ENCODE assay signal across 8 cellular contexts in the genomic region with DNA sequence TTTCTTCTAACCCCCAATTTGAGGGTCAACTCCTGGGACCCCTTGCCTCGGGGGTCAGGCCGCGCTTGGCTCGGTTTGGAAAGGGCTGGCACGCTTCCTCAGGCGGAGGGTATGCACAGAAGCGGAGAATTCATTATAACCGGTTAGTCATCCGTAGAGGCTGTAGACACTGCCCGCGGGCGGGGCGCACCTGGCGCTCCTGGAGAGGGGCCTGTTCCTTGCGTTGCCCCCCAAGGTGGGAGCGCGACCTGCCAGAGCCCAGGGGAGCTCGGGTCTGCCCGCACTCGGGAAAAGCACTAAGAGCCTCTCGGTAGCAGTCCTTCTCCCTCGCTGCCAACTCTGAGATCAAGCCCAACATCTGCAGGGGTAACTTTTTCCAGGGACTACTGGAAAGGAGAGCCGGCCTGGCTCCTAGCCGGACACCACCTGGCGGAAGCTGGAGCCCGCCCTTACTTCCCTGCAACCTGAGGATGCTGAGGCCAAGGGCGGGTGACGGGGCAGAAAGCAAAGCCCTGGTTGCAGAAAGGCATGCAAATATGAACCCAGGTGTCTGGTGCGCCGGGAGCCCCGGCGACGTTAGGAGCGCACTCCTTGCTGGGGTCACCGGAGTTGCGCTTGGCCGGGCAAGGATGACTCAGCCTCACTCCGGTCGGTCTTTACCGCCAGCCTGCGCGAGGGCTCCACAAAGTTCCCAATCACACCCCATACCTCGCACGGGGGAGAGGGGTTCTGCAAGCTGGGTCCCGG. TPM values are rescaled to one million over a fixed set of nuclear protein-coding genes. Genes with fewer than 3 reads are reported as not detected.
A peak's percentile ranks its signal among the peaks of the same experiment; 100 is the strongest.
DNase-seq lines count a peak whose midpoint lies in the region; ATAC-seq and TF ChIP-seq lines count a peak whose summit lies in the region.

No MANE protein-coding gene starts in this region.

- peak; percentile 32 for DNase-seq in DMS79 treated with DMSO at 0.1 percent for 48 hours (lab: John Stamatoyannopoulos, UW)
- peak; percentile 69 for DNase-seq in H9
- DNase-seq in RPMI7951 (ENCODE audit: low read depth): peak; percentile 20
- DNase-seq in kidney glomerular epithelial cell (lab: John Stamatoyannopoulos, UW): peak; percentile 57
- no peak for DNase-seq in HuH-7 (ENCODE audit: low spot score)
- no peak for DNase-seq in pons (ENCODE audit: low spot score)
- DNase-seq in Peyer's patch: no peak

- peaks cover 7 to 9% (median 7%) of the 10 kb centered on the region in 3 experiments for H3K36me3 Mint-ChIP-seq in H9 (ENCODE audit: insufficient read depth in 1 of 3, low read depth in 3 of 3)

- no peak overlapping the region for H3T11ph ChIP-seq in H9 (ENCODE audit: low read length)

- H3K4me1 Mint-ChIP-seq in H9: peaks cover 15 to 25% of the 10 kb centered on the region in 2 experiments

- no peak overlapping the region for H2BK12ac ChIP-seq in H9 (ENCODE audit: insufficient read length, low read depth, low read length)

- peak overlapping the region in 2 of 4 donors; percentile 31 to 59 for H3K4me3 ChIP-seq in Peyer's patch

- H3K27me3 Mint-ChIP-seq in H9 (ENCODE audit: low read depth): peaks cover 88% of the 10 kb centered on the region

- H3K27ac Mint-ChIP-seq in H9: no peak overlapping the region

- H3K23me2 ChIP-seq in H9 (ENCODE audit: insufficient read length, low read depth, low read length, poor library complexity, severe bottlenecking): peaks cover 23% of the 10 kb centered on the region

- H3K79me2 ChIP-seq in H9 (ENCODE audit: insufficient read depth, low read length): no peaks in the 10 kb centered on the region

- no peak overlapping the region for H3K56ac ChIP-seq in H9 (ENCODE audit: insufficient read length, low read depth, low read length)

- TF ChIP-seq CTCF in H9 (conservative IDR thresholded peaks at IDR 0.05) (peak; percentile 38; the same call in 2 of the 3 replicates), Peyer's patch (IDR thresholded peaks at IDR 0.05) (no peak)

- no peak overlapping the region for H2BK5ac ChIP-seq in H9 (ENCODE audit: insufficient read length, low read length)

- H3K27me3 ChIP-seq in H9 (ENCODE audit: insufficient read depth, low read length): peaks cover 33% of the 10 kb centered on the region
- H3K27me3 ChIP-seq in Peyer's patch: peaks cover 0 to 7% of the 10 kb centered on the region in 2 donors

- no peak overlapping the region for H4K8ac ChIP-seq in H9 (replicated peaks; ENCODE audit: insufficient read length, low read depth, low read length)

- H3K79me1 ChIP-seq in H9 (ENCODE audit: insufficient read depth, low read depth, low read length, poor library complexity, severe bottlenecking): no peaks in the 10 kb centered on the region

- WGBS in H9 (ENCODE audit: extremely low coverage, insufficient read length, low lambda C conversion rate): no CpG with 5 or more reads among the region's 45 CpGs

- TF ChIP-seq POLR2A in Peyer's patch (IDR thresholded peaks at IDR 0.05): no peak

- ATAC-seq in GM19395 (IDR thresholded peaks at IDR 0.05; ENCODE audit: unreplicated experiment): no peak

- H3K9me3 ChIP-seq in H9 (ENCODE audit: control insufficient read depth, low read depth, low read length) (peaks cover 2% of the 10 kb centered on the region), Peyer's patch (no peaks in the 10 kb centered on the region)

- no peaks in the 10 kb centered on the region for H3K36me3 ChIP-seq in Peyer's patch

- no peak overlapping the region for H2BK120ac ChIP-seq in H9 (ENCODE audit: low read depth, low read length, poor library complexity, severe bottlenecking)

- H3K18ac ChIP-seq in H9 (ENCODE audit: insufficient read length, low read depth, low read length): no peak overlapping the region

- H3K23ac ChIP-seq in H9 (ENCODE audit: insufficient read length, low read depth, low read length): no peak overlapping the region

- H3K27ac ChIP-seq in H9 (ENCODE audit: insufficient read length, low read depth, low read length) (no peak overlapping the region), Peyer's patch (no peak overlapping the region)

- no peak overlapping the region for H2AFZ ChIP-seq in H9 (ENCODE audit: low read length)

- no peak overlapping the region for H4K5ac ChIP-seq in H9 (ENCODE audit: insufficient read length, low read depth, low read length)

- H2BK15ac ChIP-seq in H9 (ENCODE audit: low read depth, low read length): no peak overlapping the region

- no peak overlapping the region for H2AK5ac ChIP-seq in H9 (ENCODE audit: insufficient read length, low read length)

- H4K91ac ChIP-seq in H9 (ENCODE audit: insufficient read length, low read depth, low read length): no peak overlapping the region

- H3K4ac ChIP-seq in H9 (ENCODE audit: low read depth, low read length): no peak overlapping the region

- H3K9me3 Mint-ChIP-seq in H9: peaks cover 8 to 9% of the 10 kb centered on the region in 2 experiments

- no peak overlapping the region; the same call in 1 of the 2 replicates for H3K14ac ChIP-seq in H9 (ENCODE audit: insufficient read depth, low read length)

- no peak overlapping the region for H2BK20ac ChIP-seq in H9 (ENCODE audit: low read depth, low read length, poor library complexity, severe bottlenecking)

- H3K4me2 ChIP-seq in H9 (ENCODE audit: insufficient read depth, insufficient read length, low read length): peak overlapping the region; percentile 61

- H3K4me1 ChIP-seq in H9 (ENCODE audit: insufficient read depth, low read length): no peaks in the 10 kb centered on the region
- H3K4me1 ChIP-seq in Peyer's patch: peaks cover 0 to 21% (median 0%) of the 10 kb centered on the region in 4 donors

- no peak overlapping the region for H3K9ac ChIP-seq in H9 (ENCODE audit: extremely low read depth, insufficient read length, low read length)

- H4K20me1 ChIP-seq in H9 (ENCODE audit: control insufficient read depth, insufficient read depth, insufficient read length): no peaks in the 10 kb centered on the region

- H3K4me3 Mint-ChIP-seq in H9: peak overlapping the region; percentile 64 to 85

RNA-seq across cellular contexts. Expression of gene CACNA2D3, which starts 1.5 kb away (rescaled TPM):
- 3.0 and 3.2 TPM in 2 replicates for total RNA-seq in H9 (2021)
- 11.2 and 11.7 TPM in 2 replicates for total RNA-seq in RPMI7951 (2014; rRNA removed; shearing (Covaris generic))
- total RNA-seq in Peyer's patch: 1 to 10 TPM in 1 of 4 donors, under 1 TPM in 1, not detected in 2; 0.27 to 5.0 TPM

Comparison
In these comparisons a context has a peak if more than half of its experiments do, and no peak if none do; other contexts are left out.
1. DNase-seq: peak in DMS79 treated with DMSO at 0.1 percent for 48 hours (single experiment), H9 (single experiment), RPMI7951 (single experiment) and kidney glomerular epithelial cell (single experiment); none in HuH-7 (single experiment), pons (single experiment) and Peyer's patch (0 of 3).